1 cellular context compared by ENCODE assay signal in the genomic region with DNA sequence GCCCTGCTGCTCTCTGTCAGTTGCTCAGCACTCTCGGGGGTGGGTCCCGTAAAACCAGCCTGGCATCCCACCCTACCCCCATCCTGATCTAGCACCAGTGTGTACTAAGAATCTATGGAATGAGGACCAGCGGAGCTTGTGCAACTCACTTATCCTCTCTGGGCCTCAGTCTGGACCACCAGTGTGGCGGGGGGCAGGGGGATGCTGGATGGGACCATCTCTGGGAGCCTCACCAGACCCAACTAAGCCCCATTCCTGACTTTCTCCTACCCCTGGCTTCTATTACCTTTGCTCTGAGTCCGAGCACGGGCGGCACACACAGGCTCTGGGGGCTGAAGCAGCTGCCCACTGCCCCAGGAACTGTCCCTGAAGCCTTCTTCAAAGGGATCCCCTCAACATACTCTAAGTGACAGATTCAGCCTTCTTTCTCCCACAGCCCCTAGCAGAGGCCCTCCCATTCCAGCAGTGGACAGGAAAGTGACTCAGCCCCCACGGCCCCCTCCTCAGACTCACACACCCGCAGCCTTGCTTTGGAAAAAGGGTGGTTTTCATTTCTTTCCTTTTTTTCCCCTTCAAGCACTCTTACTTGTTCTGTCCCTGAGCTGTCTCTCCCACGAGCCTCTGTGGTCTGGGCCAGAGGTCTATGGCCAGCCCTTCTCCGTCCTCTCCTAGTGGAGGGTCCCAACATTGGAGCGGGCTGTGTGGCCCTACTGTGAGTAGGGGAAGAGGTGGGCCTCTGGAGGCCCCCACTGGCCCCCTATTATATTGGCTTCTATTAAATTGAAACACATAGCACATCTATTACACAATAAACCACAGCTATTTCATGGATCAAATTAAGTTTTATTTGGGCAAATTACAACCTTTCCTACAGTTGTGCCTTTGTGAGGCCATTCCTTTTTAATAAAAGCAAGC.
TF ChIP-seq lines count a peak whose summit lies in the region.

No MANE protein-coding gene starts in this region.

TF ChIP-seq in GM23338, 12 proteins besides CTCF, POLR2A, EP300 and RAD21 (continued from another document):
- TF ChIP-seq, protein P1, sequence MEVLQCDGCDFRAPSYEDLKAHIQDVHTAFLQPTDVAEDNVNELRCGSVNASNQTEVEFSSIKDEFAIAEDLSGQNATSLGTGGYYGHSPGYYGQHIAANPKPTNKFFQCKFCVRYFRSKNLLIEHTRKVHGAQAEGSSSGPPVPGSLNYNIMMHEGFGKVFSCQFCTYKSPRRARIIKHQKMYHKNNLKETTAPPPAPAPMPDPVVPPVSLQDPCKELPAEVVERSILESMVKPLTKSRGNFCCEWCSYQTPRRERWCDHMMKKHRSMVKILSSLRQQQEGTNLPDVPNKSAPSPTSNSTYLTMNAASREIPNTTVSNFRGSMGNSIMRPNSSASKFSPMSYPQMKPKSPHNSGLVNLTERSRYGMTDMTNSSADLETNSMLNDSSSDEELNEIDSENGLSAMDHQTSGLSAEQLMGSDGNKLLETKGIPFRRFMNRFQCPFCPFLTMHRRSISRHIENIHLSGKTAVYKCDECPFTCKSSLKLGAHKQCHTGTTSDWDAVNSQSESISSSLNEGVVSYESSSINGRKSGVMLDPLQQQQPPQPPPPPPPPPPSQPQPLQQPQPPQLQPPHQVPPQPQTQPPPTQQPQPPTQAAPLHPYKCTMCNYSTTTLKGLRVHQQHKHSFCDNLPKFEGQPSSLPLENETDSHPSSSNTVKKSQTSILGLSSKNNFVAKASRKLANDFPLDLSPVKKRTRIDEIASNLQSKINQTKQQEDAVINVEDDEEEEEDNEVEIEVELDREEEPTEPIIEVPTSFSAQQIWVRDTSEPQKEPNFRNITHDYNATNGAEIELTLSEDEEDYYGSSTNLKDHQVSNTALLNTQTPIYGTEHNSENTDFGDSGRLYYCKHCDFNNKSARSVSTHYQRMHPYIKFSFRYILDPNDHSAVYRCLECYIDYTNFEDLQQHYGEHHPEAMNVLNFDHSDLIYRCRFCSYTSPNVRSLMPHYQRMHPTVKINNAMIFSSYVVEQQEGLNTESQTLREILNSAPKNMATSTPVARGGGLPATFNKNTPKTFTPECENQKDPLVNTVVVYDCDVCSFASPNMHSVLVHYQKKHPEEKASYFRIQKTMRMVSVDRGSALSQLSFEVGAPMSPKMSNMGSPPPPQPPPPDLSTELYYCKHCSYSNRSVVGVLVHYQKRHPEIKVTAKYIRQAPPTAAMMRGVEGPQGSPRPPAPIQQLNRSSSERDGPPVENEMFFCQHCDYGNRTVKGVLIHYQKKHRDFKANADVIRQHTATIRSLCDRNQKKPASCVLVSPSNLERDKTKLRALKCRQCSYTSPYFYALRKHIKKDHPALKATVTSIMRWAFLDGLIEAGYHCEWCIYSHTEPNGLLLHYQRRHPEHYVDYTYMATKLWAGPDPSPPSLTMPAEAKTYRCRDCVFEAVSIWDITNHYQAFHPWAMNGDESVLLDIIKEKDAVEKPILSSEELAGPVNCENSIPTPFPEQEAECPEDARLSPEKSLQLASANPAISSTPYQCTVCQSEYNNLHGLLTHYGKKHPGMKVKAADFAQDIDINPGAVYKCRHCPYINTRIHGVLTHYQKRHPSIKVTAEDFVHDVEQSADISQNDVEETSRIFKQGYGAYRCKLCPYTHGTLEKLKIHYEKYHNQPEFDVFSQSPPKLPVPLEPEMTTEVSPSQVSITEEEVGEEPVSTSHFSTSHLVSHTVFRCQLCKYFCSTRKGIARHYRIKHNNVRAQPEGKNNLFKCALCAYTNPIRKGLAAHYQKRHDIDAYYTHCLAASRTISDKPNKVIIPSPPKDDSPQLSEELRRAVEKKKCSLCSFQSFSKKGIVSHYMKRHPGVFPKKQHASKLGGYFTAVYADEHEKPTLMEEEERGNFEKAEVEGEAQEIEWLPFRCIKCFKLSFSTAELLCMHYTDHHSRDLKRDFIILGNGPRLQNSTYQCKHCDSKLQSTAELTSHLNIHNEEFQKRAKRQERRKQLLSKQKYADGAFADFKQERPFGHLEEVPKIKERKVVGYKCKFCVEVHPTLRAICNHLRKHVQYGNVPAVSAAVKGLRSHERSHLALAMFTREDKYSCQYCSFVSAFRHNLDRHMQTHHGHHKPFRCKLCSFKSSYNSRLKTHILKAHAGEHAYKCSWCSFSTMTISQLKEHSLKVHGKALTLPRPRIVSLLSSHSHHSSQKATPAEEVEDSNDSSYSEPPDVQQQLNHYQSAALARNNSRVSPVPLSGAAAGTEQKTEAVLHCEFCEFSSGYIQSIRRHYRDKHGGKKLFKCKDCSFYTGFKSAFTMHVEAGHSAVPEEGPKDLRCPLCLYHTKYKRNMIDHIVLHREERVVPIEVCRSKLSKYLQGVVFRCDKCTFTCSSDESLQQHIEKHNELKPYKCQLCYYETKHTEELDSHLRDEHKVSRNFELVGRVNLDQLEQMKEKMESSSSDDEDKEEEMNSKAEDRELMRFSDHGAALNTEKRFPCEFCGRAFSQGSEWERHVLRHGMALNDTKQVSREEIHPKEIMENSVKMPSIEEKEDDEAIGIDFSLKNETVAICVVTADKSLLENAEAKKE (CRISPR knock-in tag; IDR thresholded peaks at IDR 0.05): no peak
- TF ChIP-seq POLR2AphosphoS5 (IDR thresholded peaks at IDR 0.05; ENCODE audit: low read depth): no peak
- no peak for TF ChIP-seq NANOG (IDR thresholded peaks at IDR 0.05; ENCODE audit: borderline replicate concordance)
- no peak for TF ChIP-seq STAT1 (IDR thresholded peaks at IDR 0.05; ENCODE audit: unreplicated experiment)
- TF ChIP-seq CREB1 (CRISPR knock-in tag; IDR thresholded peaks at IDR 0.05; ENCODE audit: low read depth): no peak
